Comparison of ENCODE assay signal across 29 cellular contexts in the genomic region with DNA sequence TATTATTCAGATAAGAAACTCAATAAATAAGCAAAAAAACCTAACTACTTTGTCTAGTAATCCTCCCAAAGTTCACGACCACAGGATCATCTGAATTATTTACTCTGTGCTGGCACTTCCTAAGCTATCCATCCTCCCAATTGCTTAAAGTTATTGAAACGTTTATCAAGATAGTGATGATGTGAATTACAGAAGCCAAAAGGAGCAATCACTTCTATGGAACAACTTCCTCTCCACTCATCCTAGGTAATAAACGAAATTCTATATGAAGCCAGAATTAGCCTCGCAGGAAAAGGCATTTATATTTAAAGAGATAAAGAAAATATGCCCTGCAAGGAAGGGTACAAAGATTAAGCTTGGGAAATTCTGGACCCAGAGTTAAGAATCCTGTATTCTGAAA.
"Had no signal": no experiment of that assay in that cellular context is flagged by ENCODE, and none has a peak within 500 bp of the region (broad histone marks: within the 10 kb centered on the region; RNA-seq: fewer than 3 reads in every experiment).

No MANE protein-coding gene starts in this region.

- H3K27ac Mint-ChIP-seq: dendritic cell treated with granulocyte-macrophage colony-stimulating factor and Interleukin-4, amounts not matched to agents 40 ng/mL and 50 ng/mL, for 4 days; endodermal cell had no signal

- H3K9me3 ChIP-seq: colonic mucosa, esophagus squamous epithelium, gastrocnemius medialis, gastroesophageal sphincter had no signal

- H3K79me2 ChIP-seq: hepatocyte had no signal

- H3K4me3 Mint-ChIP-seq: dendritic cell treated with granulocyte-macrophage colony-stimulating factor and Interleukin-4, amounts not matched to agents 40 ng/mL and 50 ng/mL, for 4 days; effector memory CD8-positive, alpha-beta T cell; endodermal cell had no signal

- H3K27me3 Mint-ChIP-seq: effector memory CD8-positive, alpha-beta T cell had no signal

- DNase-seq: colonic mucosa; cortex of kidney; dermis blood vessel endothelial cell; dorsolateral prefrontal cortex; effector CD4-positive, alpha-beta T cell; effector CD8-positive, alpha-beta T cell; effector memory CD4-positive, alpha-beta T cell; effector memory CD8-positive, alpha-beta T cell; endodermal cell; erythroblast; esophagus squamous epithelium; foreskin fibroblast; foreskin keratinocyte; foreskin melanocyte; gastrocnemius medialis; glutamatergic neuron; head of caudate nucleus; heart left ventricle; heart right ventricle had no signal

- H3K4me1 ChIP-seq: colonic mucosa, esophagus muscularis mucosa, esophagus squamous epithelium, foreskin keratinocyte, gastrocnemius medialis, gastroesophageal sphincter, heart left ventricle, heart right ventricle had no signal

- H3K27ac ChIP-seq: colonic mucosa, coronary artery, dorsolateral prefrontal cortex, epithelial cell of prostate, esophagus muscularis mucosa, esophagus squamous epithelium, foreskin keratinocyte, gastrocnemius medialis, gastroesophageal sphincter, heart left ventricle, heart right ventricle, hepatocyte had no signal

- H3K4me2 ChIP-seq: hepatocyte had no signal

- H3K36me3 ChIP-seq: colonic mucosa, esophagus muscularis mucosa, esophagus squamous epithelium, gastrocnemius medialis, gastroesophageal sphincter, heart left ventricle, heart right ventricle had no signal

- H3K27me3 ChIP-seq: colonic mucosa, esophagus muscularis mucosa, esophagus squamous epithelium, foreskin keratinocyte, gastrocnemius medialis, gastroesophageal sphincter, heart left ventricle, heart right ventricle, hepatocyte had no signal

- FAIRE-seq: endometrium, endothelial cell of umbilical vein, frontal cortex had no signal

- H2AFZ ChIP-seq: hepatocyte had no signal

- H3K4me1 Mint-ChIP-seq: endodermal cell had no signal

- ATAC-seq: effector memory CD8-positive, alpha-beta T cell; esophagus mucosa; foreskin keratinocyte; gastrocnemius medialis; gastroesophageal sphincter; heart left ventricle; heart right ventricle had no signal

- H3K4me3 ChIP-seq: colonic mucosa, coronary artery, dorsolateral prefrontal cortex, esophagus muscularis mucosa, esophagus squamous epithelium, gastrocnemius medialis, gastroesophageal sphincter, heart left ventricle, heart right ventricle, hepatocyte had no signal
